13 cellular contexts compared by ENCODE assay signal in the genomic region with DNA sequence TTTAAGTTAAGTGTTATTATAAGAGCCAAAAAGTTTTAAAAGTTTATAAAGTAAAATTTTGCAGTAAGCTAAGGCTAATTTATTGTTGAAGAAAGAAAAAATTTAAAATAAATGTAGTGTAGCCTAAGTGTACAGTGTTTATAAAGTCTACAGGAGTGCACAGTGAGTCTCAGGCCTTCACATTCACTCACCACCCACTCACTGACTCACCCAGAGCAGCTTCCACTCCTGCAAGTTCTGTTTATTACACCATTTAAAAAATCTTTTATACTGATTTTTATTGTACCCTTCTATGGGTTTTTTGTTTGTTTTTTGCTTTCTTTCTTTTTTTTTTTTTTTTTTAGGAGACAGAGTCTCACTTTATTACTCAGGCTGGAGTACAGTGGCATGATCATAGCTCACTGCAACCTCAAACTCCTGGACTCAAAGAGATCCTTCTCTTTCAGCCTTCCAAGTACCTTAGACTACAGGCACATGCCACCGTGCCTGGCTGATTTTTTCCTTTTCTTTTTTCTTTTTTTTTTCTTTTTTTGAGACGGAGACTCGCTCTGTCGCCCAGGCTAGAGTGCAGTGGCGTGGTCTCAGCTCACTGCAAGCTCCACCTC.
DNase-seq lines count a peak whose midpoint lies in the region; ATAC-seq and TF ChIP-seq lines count a peak whose summit lies in the region.
"Had no signal": no experiment of that assay in that cellular context is flagged by ENCODE, and none has a peak within 500 bp of the region (broad histone marks: within the 10 kb centered on the region; RNA-seq: fewer than 3 reads in every experiment).

No MANE protein-coding gene starts in this region.

- CTCF ChIA-PET in AG04449 (lab: Yijun Ruan, JAX): interaction anchor here (0.9 kb wide), 1 partner anchor 355 kb away, joined by 3 read pairs; no protein-coding TSS in a partner anchor

- DNase-seq in AG04449 (ENCODE audit: low read depth, low spot score): peak; percentile 16
- DNase-seq in EH (ENCODE audit: low read depth): peak; percentile 37
- DNase-seq in amniotic epithelial cell (ENCODE audit: low read depth): peak; percentile 65
- peak; percentile 63 to 80 for DNase-seq in foreskin fibroblast
- no peak for DNase-seq in NCI-H774 (lab: John Stamatoyannopoulos, UW)
- DNase-seq: activated CD8-positive, alpha-beta memory T cell treated with anti-CD3 and anti-CD28 coated beads, Interleukin-2, amount 50 U/mL, for 4 hours; tibial artery; WERI-Rb-1 had no signal

- TF ChIP-seq CTCF in AG04449 (IDR thresholded peaks at IDR 0.05; ENCODE audit: insufficient read depth, low read length, missing control alignments) (no peak), foreskin fibroblast (IDR thresholded peaks at IDR 0.05; ENCODE audit: low read depth, low read length) (no peak)

- POLR2A ChIA-PET in AG04449 (lab: Yijun Ruan, JAX): no interaction called here

- ATAC-seq in HG02571 (IDR thresholded peaks at IDR 0.05; ENCODE audit: unreplicated experiment) (no peak), HG03039 (IDR thresholded peaks at IDR 0.05; ENCODE audit: unreplicated experiment) (no peak), HG03045 (IDR thresholded peaks at IDR 0.05; ENCODE audit: unreplicated experiment) (no peak)

- H3K4me3 ChIP-seq in AG04449 (ENCODE audit: low read depth, low read length) (no peak overlapping the region), foreskin fibroblast (ENCODE audit: low read depth in 1 of 2, low read length in 2 of 2) (no peak overlapping the region)
- H3K4me3 ChIP-seq: adrenal gland, BLaER1, tibial artery had no signal
